Comparison of ENCODE assay signal across 18 cellular contexts in genomic region chr6:435442-436307, GRCh38. TPM values are rescaled to one million over a fixed set of nuclear protein-coding genes. Genes with fewer than 3 reads are reported as not detected.
DNase-seq lines count a peak whose midpoint lies in the region; ATAC-seq and TF ChIP-seq lines count a peak whose summit lies in the region.
"Had no signal": no experiment of that assay in that cellular context is flagged by ENCODE, and none has a peak within 500 bp of the region (broad histone marks: within the 10 kb centered on the region; RNA-seq: fewer than 3 reads in every experiment).

No MANE protein-coding gene starts in this region.

- DNase-seq in T-helper 2 cell treated with Interferon-gamma antibody and Interleukin-4, amounts not matched to agents 5 μg/mL and 100 μg/mL, for 36 hours (ENCODE audit: low spot score): no peak
- no peak for DNase-seq in T-helper 2 cell
- DNase-seq in HFFc6: no peak
- DNase-seq in naive B cell: no peak
- DNase-seq in mucosa of descending colon: no peak
- no peak for DNase-seq in hypothalamus (lab: John Stamatoyannopoulos, UW)
- DNase-seq in T1000 (lab: John Stamatoyannopoulos, UW): no peak
- DNase-seq: adrenal gland; caudate nucleus; DMS53; effector CD4-positive, alpha-beta T cell; H9; heart right ventricle; NCI-H1436; nephron progenitor cell; psoas muscle; upper lobe of right lung had no signal

- H3K4me3 ChIP-seq in mucosa of descending colon: no peak overlapping the region
- H3K4me3 ChIP-seq: adrenal gland, heart right ventricle, psoas muscle, upper lobe of right lung had no signal

- H3K36me3 ChIP-seq in mucosa of descending colon (ENCODE audit: low read depth): no peaks in the 10 kb centered on the region
- H3K36me3 ChIP-seq: adrenal gland, heart right ventricle, upper lobe of right lung had no signal

- no peaks in the 10 kb centered on the region for H3K27me3 Mint-ChIP-seq in T-helper 2 cell treated with Interferon-gamma antibody and Interleukin-4, amounts not matched to agents 5 μg/mL and 100 μg/mL, for 36 hours (ENCODE audit: low read depth)
- H3K27me3 Mint-ChIP-seq in HFFc6 (ENCODE audit: insufficient read depth) (peaks cover 15% of the 10 kb centered on the region), naive B cell (no peaks in the 10 kb centered on the region)
- H3K27me3 Mint-ChIP-seq in activated T-helper 17 cell treated with anti-CD3 and anti-CD28 coated beads, Interleukin-2, amount 50 U/mL, for 72 hours: no peaks in the 10 kb centered on the region

- no peaks in the 10 kb centered on the region for H3K4me1 ChIP-seq in mucosa of descending colon (ENCODE audit: low read depth)
- H3K4me1 ChIP-seq: adrenal gland, psoas muscle, upper lobe of right lung had no signal

- H3K36me3 Mint-ChIP-seq in T-helper 2 cell treated with Interferon-gamma antibody and Interleukin-4, amounts not matched to agents 5 μg/mL and 100 μg/mL, for 36 hours (ENCODE audit: low read depth): no peaks in the 10 kb centered on the region
- H3K36me3 Mint-ChIP-seq in HFFc6 (ENCODE audit: low read depth) (no peaks in the 10 kb centered on the region), naive B cell (no peaks in the 10 kb centered on the region)
- H3K36me3 Mint-ChIP-seq in activated T-helper 17 cell treated with anti-CD3 and anti-CD28 coated beads, Interleukin-2, amount 50 U/mL, for 72 hours (ENCODE audit: low read depth): no peaks in the 10 kb centered on the region

- H3K4me3 Mint-ChIP-seq in T-helper 2 cell treated with Interferon-gamma antibody and Interleukin-4, amounts not matched to agents 5 μg/mL and 100 μg/mL, for 36 hours: peak overlapping the region; percentile 76
- H3K4me3 Mint-ChIP-seq in HFFc6: peak overlapping the region; percentile 51; the same call in 1 of the 2 replicates
- peak overlapping the region; percentile 59 for H3K4me3 Mint-ChIP-seq in activated T-helper 17 cell treated with anti-CD3 and anti-CD28 coated beads, Interleukin-2, amount 50 U/mL, for 72 hours
- peak overlapping the region in 6 of 8 donors; percentile 66 to 83 (median 75) for H3K4me3 Mint-ChIP-seq in naive B cell
- H3K4me3 Mint-ChIP-seq: H9, nephron progenitor cell had no signal

- no peak for ATAC-seq in activated T-helper 17 cell treated with anti-CD3 and anti-CD28 coated beads, Interleukin-2, amount 50 U/mL, for 72 hours (replicated peaks)
- ATAC-seq in naive B cell (ENCODE audit: low read depth in 2 of 2): no peak
- no peak for ATAC-seq in mucosa of descending colon
- ATAC-seq: psoas muscle, upper lobe of right lung had no signal

- intact Hi-C loops in mucosa of descending colon (cut with DNase I, micrococcal nuclease): no loop called here

- H3K9me3 ChIP-seq in mucosa of descending colon: no peaks in the 10 kb centered on the region
- H3K9me3 ChIP-seq: adrenal gland, heart right ventricle, psoas muscle, upper lobe of right lung had no signal

- H3K4me1 Mint-ChIP-seq in T-helper 2 cell treated with Interferon-gamma antibody and Interleukin-4, amounts not matched to agents 5 μg/mL and 100 μg/mL, for 36 hours (ENCODE audit: low read depth): peaks cover 47% of the 10 kb centered on the region
- H3K4me1 Mint-ChIP-seq in HFFc6 (ENCODE audit: low read depth): peaks cover 13% of the 10 kb centered on the region
- peaks cover 29% of the 10 kb centered on the region for H3K4me1 Mint-ChIP-seq in activated T-helper 17 cell treated with anti-CD3 and anti-CD28 coated beads, Interleukin-2, amount 50 U/mL, for 72 hours
- peaks cover 9 to 15% (median 11%) of the 10 kb centered on the region in 3 donors for H3K4me1 Mint-ChIP-seq in naive B cell
- H3K4me1 Mint-ChIP-seq: H9 had no signal

- H3K9me3 Mint-ChIP-seq in T-helper 2 cell treated with Interferon-gamma antibody and Interleukin-4, amounts not matched to agents 5 μg/mL and 100 μg/mL, for 36 hours: no peaks in the 10 kb centered on the region
- peaks cover 4% of the 10 kb centered on the region; the same call in 1 of the 2 replicates for H3K9me3 Mint-ChIP-seq in HFFc6
- no peaks in the 10 kb centered on the region for H3K9me3 Mint-ChIP-seq in activated T-helper 17 cell treated with anti-CD3 and anti-CD28 coated beads, Interleukin-2, amount 50 U/mL, for 72 hours
- no peaks in the 10 kb centered on the region for H3K9me3 Mint-ChIP-seq in naive B cell
- H3K9me3 Mint-ChIP-seq: H9, nephron progenitor cell had no signal

- H3K27ac Mint-ChIP-seq in T-helper 2 cell treated with Interferon-gamma antibody and Interleukin-4, amounts not matched to agents 5 μg/mL and 100 μg/mL, for 36 hours: peak overlapping the region; percentile 90
- H3K27ac Mint-ChIP-seq in HFFc6 (no peak overlapping the region), naive B cell (peak overlapping the region in 3 of 6 donors; percentile 62 to 88 (median 88))
- peak overlapping the region; percentile 69 for H3K27ac Mint-ChIP-seq in activated T-helper 17 cell treated with anti-CD3 and anti-CD28 coated beads, Interleukin-2, amount 50 U/mL, for 72 hours
- H3K27ac Mint-ChIP-seq: H9 had no signal

- TF ChIP-seq CTCF in HFFc6 (IDR thresholded peaks at IDR 0.05): no peak
- TF ChIP-seq CTCF in mucosa of descending colon (IDR thresholded peaks at IDR 0.05): no peak

RNA-seq across cellular contexts. Expression of gene IRF4, which starts 44.1 kb away (rescaled TPM):
- not detected for total RNA-seq in HFFc6 (2021; fragmentation: NEBNext Ultra II Directional; extraction: Animal tissue kit (Norgen Biotek cat#: 25700))
- 100 to 1,000 TPM; 477 to 704 TPM for total RNA-seq in activated T-helper 17 cell treated with anti-CD3 and anti-CD28 coated beads, Interleukin-2, amount 50 U/mL, for 72 hours
- polyA plus RNA-seq in naive B cell (ENCODE audit: low read depth in 6 of 6): 10 to 100 TPM; 20.8 to 45.7 (median 34.9) TPM
- total RNA-seq in mucosa of descending colon: 10 to 100 TPM in 1 of 3 donors, 1 to 10 TPM in 2; 2.8 to 10.5 (median 4.5) TPM

Comparison
In these comparisons a context has a peak if more than half of its experiments do, and no peak if none do; other contexts are left out.
1. RNA of gene IRF4, which starts 44.1 kb away (total RNA-seq): 477 to 704 TPM in activated T-helper 17 cell treated with anti-CD3 and anti-CD28 coated beads, Interleukin-2, amount 50 U/mL, for 72 hours; 2.8 to 10.5 TPM in mucosa of descending colon and not detected in HFFc6; every median in the first group is over 10 times any median in the second.
2. Peak in every context shown above with its lines, with median percentiles within 50 percentile points of each other: H3K4me3 Mint-ChIP-seq.